In genomic region chr9:93475856-93476255, GRCh38 we compare ENCODE assay signal across 17 cellular contexts. TPM values are rescaled to one million over a fixed set of nuclear protein-coding genes. Genes with fewer than 3 reads are reported as not detected.
A peak's percentile ranks its signal among the peaks of the same experiment; 100 is the strongest.
DNase-seq lines count a peak whose midpoint lies in the region; FAIRE-seq and TF ChIP-seq lines count a peak whose summit lies in the region.
"Had no signal": no experiment of that assay in that cellular context is flagged by ENCODE, and none has a peak within 500 bp of the region (broad histone marks: within the 10 kb centered on the region; RNA-seq: fewer than 3 reads in every experiment).

No MANE protein-coding gene starts in this region.

- H3K27ac ChIP-seq in endothelial cell of umbilical vein (ENCODE audit: insufficient read depth, low read depth, low read length) (no peak overlapping the region), transverse colon (peak overlapping the region; percentile 14 to 53 (median 44)), substantia nigra (ENCODE audit: low read depth, low read length, poor library complexity, severe bottlenecking) (no peak overlapping the region)
- H3K27ac ChIP-seq: BLaER1 treated with 17β-estradiol and CSF1 and Interleukin-3, amounts not matched to agents 10 nM and 100 nM had no signal

- no peaks in the 10 kb centered on the region for H3K9me3 Mint-ChIP-seq in activated T-cell treated with anti-CD3 and anti-CD28 coated beads, Interleukin-2, amount 50 U/mL, for 24 hours
- H3K9me3 Mint-ChIP-seq in activated T-helper 2 cell treated with anti-CD3 and anti-CD28 coated beads, Interferon-gamma antibody, Interleukin-2, Interleukin-4, amounts not matched to agents 10 μg/mL and 5 μg/mL and 100 μg/mL, durations not matched to agents 14 hours and 24 hours and 36 hours = no peaks in the 10 kb centered on the region
- H3K9me3 Mint-ChIP-seq: IgD-negative memory B cell had no signal

- 62 to 73% methylated on average over 3 of the region's 3 CpGs for WGBS in transverse colon (ENCODE audit: low coverage in 1 of 2), 2 donors

- CTCF ChIA-PET in endothelial cell of umbilical vein (lab: Charles Lee) = interaction anchor here (0.7 to 2.5 kb wide), 3 partner anchors 8 to 90 kb away, joined by 3 to 12 read pairs (median 3); no protein-coding TSS in a partner anchor

- peaks cover 48% of the 10 kb centered on the region for H3K4me1 Mint-ChIP-seq in activated T-cell treated with anti-CD3 and anti-CD28 coated beads, Interleukin-2, amount 50 U/mL, for 24 hours (ENCODE audit: low read depth)
- H3K4me1 Mint-ChIP-seq in activated T-helper 2 cell treated with anti-CD3 and anti-CD28 coated beads, Interferon-gamma antibody, Interleukin-2, Interleukin-4, amounts not matched to agents 10 μg/mL and 5 μg/mL and 100 μg/mL, durations not matched to agents 14 hours and 24 hours and 36 hours (ENCODE audit: low read depth) = peaks cover 35% of the 10 kb centered on the region

- DNase-seq in activated T-cell treated with anti-CD3 and anti-CD28 coated beads, Interleukin-2, amount 50 U/mL, for 24 hours = no peak
- no peak for DNase-seq in activated T-cell treated with anti-CD3 and anti-CD28 coated beads, Interleukin-2, amount 50 U/mL, for 48 hours
- DNase-seq in activated T-helper 2 cell treated with anti-CD3 and anti-CD28 coated beads, Interferon-gamma antibody, Interleukin-2, Interleukin-4, amounts not matched to agents 10 μg/mL and 5 μg/mL and 100 μg/mL, durations not matched to agents 14 hours and 24 hours and 36 hours (ENCODE audit: low spot score) = no peak
- DNase-seq in endothelial cell of umbilical vein (ENCODE audit: low read depth, low spot score) (peak; percentile 25), transverse colon (no peak), substantia nigra (lab: John Stamatoyannopoulos, UW) (no peak), EL (no peak), NCI-H2227 treated with DMSO at 0.1 percent for 48 hours (lab: John Stamatoyannopoulos, UW) (no peak)
- DNase-seq: COR-L47, DMS153, NCI-H1417 treated with DMSO at 0.1 percent for 48 hours, NCI-H2029 treated with DMSO at 0.1 percent for 48 hours, NCI-H524 treated with DMSO at 0.1 percent for 48 hours, RPMI8226 had no signal

- H3K79me2 ChIP-seq in endothelial cell of umbilical vein (ENCODE audit: control insufficient read depth, insufficient read depth, low read length) = peaks cover 82% of the 10 kb centered on the region

- no peak for FAIRE-seq in endothelial cell of umbilical vein (lab: Jason Lieb, UNC)
- FAIRE-seq: GM12891 had no signal

- intact Hi-C loops in activated T-helper 2 cell treated with anti-CD3 and anti-CD28 coated beads, Interferon-gamma antibody, Interleukin-2, Interleukin-4, amounts not matched to agents 10 μg/mL and 5 μg/mL and 100 μg/mL, durations not matched to agents 14 hours and 24 hours and 36 hours (cut with micrococcal nuclease) = no loop called here
- intact Hi-C loops in endothelial cell of umbilical vein (cut with micrococcal nuclease) (no loop called here), transverse colon (cut with DNase I; ENCODE audit: low total_unique reads) (no loop called here)

- BruUV-seq in endothelial cell of umbilical vein (replicated peaks; lab: Mats Ljungman, UMichigan) = no TSS peak

- no peak overlapping the region for H2AFZ ChIP-seq in endothelial cell of umbilical vein (ENCODE audit: low read depth, low read length)

- H3K9me3 ChIP-seq in endothelial cell of umbilical vein (replicated peaks; ENCODE audit: control insufficient read depth, insufficient read depth, low read length) (no peaks in the 10 kb centered on the region), transverse colon (no peaks in the 10 kb centered on the region)
- H3K9me3 ChIP-seq: BLaER1 treated with 17β-estradiol and CSF1 and Interleukin-3, amounts not matched to agents 10 nM and 100 nM had no signal

- H3K4me3 ChIP-seq in endothelial cell of umbilical vein (replicated peaks in 1 of 3; ENCODE audit: insufficient read depth in 1 of 3, low read depth in 1 of 3, low read length in 3 of 3) (no peak overlapping the region), transverse colon (no peak overlapping the region)
- H3K4me3 ChIP-seq: BLaER1 treated with 17β-estradiol and CSF1 and Interleukin-3, amounts not matched to agents 10 nM and 100 nM had no signal

- H3K27me3 Mint-ChIP-seq in activated T-cell treated with anti-CD3 and anti-CD28 coated beads, Interleukin-2, amount 50 U/mL, for 24 hours = no peaks in the 10 kb centered on the region
- H3K27me3 Mint-ChIP-seq in activated T-helper 2 cell treated with anti-CD3 and anti-CD28 coated beads, Interferon-gamma antibody, Interleukin-2, Interleukin-4, amounts not matched to agents 10 μg/mL and 5 μg/mL and 100 μg/mL, durations not matched to agents 14 hours and 24 hours and 36 hours (ENCODE audit: low read depth) = no peaks in the 10 kb centered on the region
- H3K27me3 Mint-ChIP-seq: IgD-negative memory B cell had no signal

- dilution Hi-C loops in endothelial cell of umbilical vein (cut with MboI; ENCODE audit: extremely low pct_ligation_motif_present, low sequenced_read_pairs) = no loop called here

- H3K27me3 ChIP-seq in endothelial cell of umbilical vein (ENCODE audit: control insufficient read depth in 2 of 2, insufficient read depth in 2 of 2, low read length in 2 of 2) = no peaks in the 10 kb centered on the region
- no peaks in the 10 kb centered on the region for H3K27me3 ChIP-seq in transverse colon
- H3K27me3 ChIP-seq: BLaER1 treated with 17β-estradiol and CSF1 and Interleukin-3, amounts not matched to agents 10 nM and 100 nM had no signal

- in situ Hi-C loops in transverse colon (cut with MboI; ENCODE audit: low pct_ligation_motif_present in 1 of 4, low pct_unique_long_range_greater_than_20kb in 1 of 4, low sequenced_read_pairs in 3 of 4) = no loop called here

- H3K4me2 ChIP-seq in endothelial cell of umbilical vein (ENCODE audit: insufficient read depth, low read length) = no peak overlapping the region
- H3K4me2 ChIP-seq: BLaER1 treated with 17β-estradiol and CSF1 and Interleukin-3, amounts not matched to agents 10 nM and 100 nM had no signal

- H3K27ac Mint-ChIP-seq in activated T-cell treated with anti-CD3 and anti-CD28 coated beads, Interleukin-2, amount 50 U/mL, for 24 hours = peak overlapping the region; percentile 22
- H3K27ac Mint-ChIP-seq in activated T-helper 2 cell treated with anti-CD3 and anti-CD28 coated beads, Interferon-gamma antibody, Interleukin-2, Interleukin-4, amounts not matched to agents 10 μg/mL and 5 μg/mL and 100 μg/mL, durations not matched to agents 14 hours and 24 hours and 36 hours = peak overlapping the region; percentile 33

- H3K4me3 Mint-ChIP-seq in activated T-cell treated with anti-CD3 and anti-CD28 coated beads, Interleukin-2, amount 50 U/mL, for 24 hours = no peak overlapping the region
- no peak overlapping the region for H3K4me3 Mint-ChIP-seq in activated T-helper 2 cell treated with anti-CD3 and anti-CD28 coated beads, Interferon-gamma antibody, Interleukin-2, Interleukin-4, amounts not matched to agents 10 μg/mL and 5 μg/mL and 100 μg/mL, durations not matched to agents 14 hours and 24 hours and 36 hours (ENCODE audit: low read depth)
- H3K4me3 Mint-ChIP-seq: IgD-negative memory B cell had no signal

- no peaks in the 10 kb centered on the region for H3K9me1 ChIP-seq in endothelial cell of umbilical vein (replicated peaks; ENCODE audit: control insufficient read depth, extremely low read depth, insufficient read depth, low read length)

- H3K9ac ChIP-seq in endothelial cell of umbilical vein (replicated peaks; ENCODE audit: extremely low read depth, insufficient read depth, low read length) = no peak overlapping the region
- H3K9ac ChIP-seq: BLaER1 treated with 17β-estradiol and CSF1 and Interleukin-3, amounts not matched to agents 10 nM and 100 nM had no signal

- H3K4me1 ChIP-seq in endothelial cell of umbilical vein (ENCODE audit: control insufficient read depth, extremely low read depth, insufficient read depth, low read length) (peaks cover 2% of the 10 kb centered on the region), transverse colon (peaks cover 0 to 44% (median 24%) of the 10 kb centered on the region in 4 donors)

- TF ChIP-seq CTCF in endothelial cell of umbilical vein (IDR thresholded peaks at IDR 0.05; ENCODE audit: extremely low read depth in 1 of 2, insufficient read depth in 1 of 2, low read depth in 1 of 2, low read length in 2 of 2) = no peak
- no peak for TF ChIP-seq CTCF in transverse colon (IDR thresholded peaks at IDR 0.05)

- H3K36me3 Mint-ChIP-seq in activated T-cell treated with anti-CD3 and anti-CD28 coated beads, Interleukin-2, amount 50 U/mL, for 24 hours (ENCODE audit: low read depth) = peaks cover 89% of the 10 kb centered on the region
- peaks cover 79% of the 10 kb centered on the region for H3K36me3 Mint-ChIP-seq in activated T-helper 2 cell treated with anti-CD3 and anti-CD28 coated beads, Interferon-gamma antibody, Interleukin-2, Interleukin-4, amounts not matched to agents 10 μg/mL and 5 μg/mL and 100 μg/mL, durations not matched to agents 14 hours and 24 hours and 36 hours (ENCODE audit: low read depth)

- no peak for TF ChIP-seq EP300 in transverse colon (IDR thresholded peaks at IDR 0.05; ENCODE audit: low read depth)

- TF ChIP-seq POLR2A in endothelial cell of umbilical vein (IDR thresholded peaks at IDR 0.05; ENCODE audit: low read depth, low read length) (no peak), transverse colon (IDR thresholded peaks at IDR 0.05) (no peak)

- POLR2A ChIA-PET in endothelial cell of umbilical vein (lab: Charles Lee) = no interaction called here

- H3K36me3 ChIP-seq in endothelial cell of umbilical vein (ENCODE audit: control insufficient read depth in 2 of 2, extremely low read depth in 1 of 2, insufficient read depth in 2 of 2, low read length in 2 of 2) (peaks cover 0 to 5% of the 10 kb centered on the region in 2 experiments), transverse colon (peaks cover 0 to 10% (median 0%) of the 10 kb centered on the region in 4 donors)

- H4K20me1 ChIP-seq in endothelial cell of umbilical vein (replicated peaks; ENCODE audit: control insufficient read depth, extremely low read depth, insufficient read depth, low read length) = no peaks in the 10 kb centered on the region

RNA-seq across cellular contexts. Expression of gene FAM120AOS, which starts 22.5 kb away (rescaled TPM):
- total RNA-seq in activated T-helper 2 cell treated with anti-CD3 and anti-CD28 coated beads, Interferon-gamma antibody, Interleukin-2, Interleukin-4, amounts not matched to agents 10 μg/mL and 5 μg/mL and 100 μg/mL, durations not matched to agents 14 hours and 24 hours and 36 hours = 40.9 and 41.1 TPM in 2 replicates
- total RNA-seq in endothelial cell of umbilical vein (28.8 and 32.4 TPM in 2 replicates), transverse colon (100 to 1,000 TPM in 1 of 4 donors, 10 to 100 TPM in 3; 68.9 to 108 (median 86.4) TPM)
- 25.9 and 26.4 TPM in 2 replicates for polyA plus RNA-seq in endothelial cell of umbilical vein
- 27.5 and 29.1 TPM in 2 replicates for polyA plus RNA-seq in endothelial cell of umbilical vein (2011; cell fraction: cytosol; rRNA removed)
- polyA plus RNA-seq in endothelial cell of umbilical vein (2011; cell fraction: nucleus; rRNA removed) = 19.3 and 19.6 TPM in 2 replicates
- polyA plus RNA-seq in endothelial cell of umbilical vein (2012) = 25.8 and 35.4 TPM in 2 replicates
- 20.2 and 25.1 TPM in 2 replicates for polyA minus RNA-seq in endothelial cell of umbilical vein
- 18.7 TPM for polyA minus RNA-seq in endothelial cell of umbilical vein (2011; cell fraction: cytosol; rRNA and poly(A)+ RNA removed)
- 15.3 and 19.0 TPM in 2 replicates for polyA minus RNA-seq in endothelial cell of umbilical vein (2011; cell fraction: nucleus; rRNA and poly(A)+ RNA removed)

RNA-seq across cellular contexts. Expression of gene FAM120A, which starts 24.4 kb away (rescaled TPM):
- total RNA-seq in activated T-helper 2 cell treated with anti-CD3 and anti-CD28 coated beads, Interferon-gamma antibody, Interleukin-2, Interleukin-4, amounts not matched to agents 10 μg/mL and 5 μg/mL and 100 μg/mL, durations not matched to agents 14 hours and 24 hours and 36 hours = 163 and 166 TPM in 2 replicates
- total RNA-seq in endothelial cell of umbilical vein (116 and 126 TPM in 2 replicates), transverse colon (100 to 1,000 TPM; 122 to 244 (median 180) TPM)
- 62.6 and 66.8 TPM in 2 replicates for polyA plus RNA-seq in endothelial cell of umbilical vein
- polyA plus RNA-seq in endothelial cell of umbilical vein (2011; cell fraction: cytosol; rRNA removed) = 70.5 and 71.0 TPM in 2 replicates
- polyA plus RNA-seq in endothelial cell of umbilical vein (2011; cell fraction: nucleus; rRNA removed) = 72.3 and 84.7 TPM in 2 replicates
- 100 and 102 TPM in 2 replicates for polyA plus RNA-seq in endothelial cell of umbilical vein (2012)
- polyA minus RNA-seq in endothelial cell of umbilical vein = 131 and 141 TPM in 2 replicates
- 142 TPM for polyA minus RNA-seq in endothelial cell of umbilical vein (2011; cell fraction: cytosol; rRNA and poly(A)+ RNA removed)
- 124 and 134 TPM in 2 replicates for polyA minus RNA-seq in endothelial cell of umbilical vein (2011; cell fraction: nucleus; rRNA and poly(A)+ RNA removed)

Comparison
In these comparisons a context has a peak if more than half of its experiments do, and no peak if none do; other contexts are left out.
1. H3K27ac ChIP-seq: peak in transverse colon (4 of 4); none in endothelial cell of umbilical vein (single experiment) and substantia nigra (single experiment).